In genomic region chr4:123378794-123379193, GRCh38 we compare ENCODE assay signal across 1 cellular context.
TF ChIP-seq lines count a peak whose summit lies in the region.

No MANE protein-coding gene starts in this region.

TF ChIP-seq in H1, 55 proteins besides CTCF, POLR2A, EP300 and RAD21 (continued from another document):
- TF ChIP-seq KDM1A (IDR thresholded peaks at IDR 0.05; ENCODE audit: borderline replicate concordance, low read length) = no peak
- 0 out of 2 replicates have a peak, but pooled peaks have one; percentile 28 for TF ChIP-seq TAF1 (IDR thresholded peaks at IDR 0.05; ENCODE audit: low read depth, low read length)
- no peak for TF ChIP-seq NRF1 (IDR thresholded peaks at IDR 0.05; ENCODE audit: low read depth, low read length)
- no peak for TF ChIP-seq SP1 (IDR thresholded peaks at IDR 0.05; ENCODE audit: low read depth, low read length)
- TF ChIP-seq RBBP5 (IDR thresholded peaks at IDR 0.05; ENCODE audit: borderline replicate concordance, low read depth, low read length) = no peak
- TF ChIP-seq SUZ12 (IDR thresholded peaks at IDR 0.05; ENCODE audit: low read length) = no peak
- TF ChIP-seq EZH2 (IDR thresholded peaks at IDR 0.05; ENCODE audit: low read depth, low read length, severe bottlenecking) = no peak
- peak in 1 of 2 experiments; percentile 45; a peak in 1 of 4 replicates for TF ChIP-seq HDAC2 (IDR thresholded peaks at IDR 0.05; ENCODE audit: borderline replicate concordance in 1 of 2, low read depth in 2 of 2, low read length in 2 of 2)
- TF ChIP-seq CHD7 (IDR thresholded peaks at IDR 0.05; ENCODE audit: insufficient replicate concordance, low read length) = peak; percentile 79
- TF ChIP-seq KDM5A (IDR thresholded peaks at IDR 0.05; ENCODE audit: low read length) = no peak
- TF ChIP-seq ASH2L (IDR thresholded peaks at IDR 0.05; ENCODE audit: low read length) = peak; percentile 45
- 0 out of 2 replicates have a peak, but pooled peaks have one; percentile 7 for TF ChIP-seq TEAD4 (IDR thresholded peaks at IDR 0.05; ENCODE audit: low read depth, low read length)
- no peak for TF ChIP-seq BACH1 (IDR thresholded peaks at IDR 0.05; ENCODE audit: low read length)
- 0 out of 2 replicates have a peak, but pooled peaks have one; percentile 55 for TF ChIP-seq POU5F1 (IDR thresholded peaks at IDR 0.05; ENCODE audit: low read depth, low read length)
- TF ChIP-seq GTF2F1 (IDR thresholded peaks at IDR 0.05; ENCODE audit: borderline replicate concordance, low read depth, low read length) = no peak
- no peak for TF ChIP-seq JUN (IDR thresholded peaks at IDR 0.05; ENCODE audit: low read depth, low read length)
- TF ChIP-seq CBX8 (IDR thresholded peaks at IDR 0.05; ENCODE audit: borderline replicate concordance, low read depth, low read length) = no peak
- TF ChIP-seq, protein P1, sequence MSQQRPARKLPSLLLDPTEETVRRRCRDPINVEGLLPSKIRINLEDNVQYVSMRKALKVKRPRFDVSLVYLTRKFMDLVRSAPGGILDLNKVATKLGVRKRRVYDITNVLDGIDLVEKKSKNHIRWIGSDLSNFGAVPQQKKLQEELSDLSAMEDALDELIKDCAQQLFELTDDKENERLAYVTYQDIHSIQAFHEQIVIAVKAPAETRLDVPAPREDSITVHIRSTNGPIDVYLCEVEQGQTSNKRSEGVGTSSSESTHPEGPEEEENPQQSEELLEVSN (IDR thresholded peaks at IDR 0.05) = peak; percentile 35; the same call in 1 of the 2 replicates
- peak; percentile 59; the same call in 1 of the 2 replicates for TF ChIP-seq MAX (IDR thresholded peaks at IDR 0.05)
- TF ChIP-seq EGR1 (IDR thresholded peaks at IDR 0.05; ENCODE audit: borderline replicate concordance, low read depth, low read length) = no peak
- no peak for TF ChIP-seq CHD1 (IDR thresholded peaks at IDR 0.05; ENCODE audit: low read depth, low read length)
- TF ChIP-seq RNF2 (IDR thresholded peaks at IDR 0.05; ENCODE audit: borderline replicate concordance, low read depth, low read length, missing control alignments, poor library complexity, severe bottlenecking) = no peak
- peak; percentile 77; the same call in 1 of the 2 replicates for TF ChIP-seq YY1 (IDR thresholded peaks at IDR 0.05; ENCODE audit: low read depth, low read length)
- TF ChIP-seq GABPA (IDR thresholded peaks at IDR 0.05; ENCODE audit: borderline replicate concordance, insufficient read depth, low read length) = no peak
- TF ChIP-seq HDAC6 (IDR thresholded peaks at IDR 0.05; ENCODE audit: low read depth, low read length) = no peak
- TF ChIP-seq FOSL1 (IDR thresholded peaks at IDR 0.05; ENCODE audit: insufficient read depth, low read depth, low read length) = no peak
